Comparison of ENCODE assay signal across 1 cellular context in genomic region chr16:17748005-17748719, GRCh38.
TF ChIP-seq lines count a peak whose summit lies in the region.

No MANE protein-coding gene starts in this region.

TF ChIP-seq in SK-N-SH, 30 proteins besides CTCF, POLR2A, EP300 and RAD21 (continued from another document):
- TF ChIP-seq, protein P1, sequence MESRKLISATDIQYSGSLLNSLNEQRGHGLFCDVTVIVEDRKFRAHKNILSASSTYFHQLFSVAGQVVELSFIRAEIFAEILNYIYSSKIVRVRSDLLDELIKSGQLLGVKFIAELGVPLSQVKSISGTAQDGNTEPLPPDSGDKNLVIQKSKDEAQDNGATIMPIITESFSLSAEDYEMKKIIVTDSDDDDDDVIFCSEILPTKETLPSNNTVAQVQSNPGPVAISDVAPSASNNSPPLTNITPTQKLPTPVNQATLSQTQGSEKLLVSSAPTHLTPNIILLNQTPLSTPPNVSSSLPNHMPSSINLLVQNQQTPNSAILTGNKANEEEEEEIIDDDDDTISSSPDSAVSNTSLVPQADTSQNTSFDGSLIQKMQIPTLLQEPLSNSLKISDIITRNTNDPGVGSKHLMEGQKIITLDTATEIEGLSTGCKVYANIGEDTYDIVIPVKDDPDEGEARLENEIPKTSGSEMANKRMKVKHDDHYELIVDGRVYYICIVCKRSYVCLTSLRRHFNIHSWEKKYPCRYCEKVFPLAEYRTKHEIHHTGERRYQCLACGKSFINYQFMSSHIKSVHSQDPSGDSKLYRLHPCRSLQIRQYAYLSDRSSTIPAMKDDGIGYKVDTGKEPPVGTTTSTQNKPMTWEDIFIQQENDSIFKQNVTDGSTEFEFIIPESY (IDR thresholded peaks at IDR 0.05; ENCODE audit: borderline replicate concordance, low read depth): no peak
- TF ChIP-seq FOXJ3 (CRISPR knock-in tag; IDR thresholded peaks at IDR 0.05) (peak; percentile 89), POLR2AphosphoS5 (IDR thresholded peaks at IDR 0.05; ENCODE audit: low read depth, low read length) (no peak), GATA2 (CRISPR knock-in tag; IDR thresholded peaks at IDR 0.05) (peak; percentile 91)
- TF ChIP-seq, protein P2, sequence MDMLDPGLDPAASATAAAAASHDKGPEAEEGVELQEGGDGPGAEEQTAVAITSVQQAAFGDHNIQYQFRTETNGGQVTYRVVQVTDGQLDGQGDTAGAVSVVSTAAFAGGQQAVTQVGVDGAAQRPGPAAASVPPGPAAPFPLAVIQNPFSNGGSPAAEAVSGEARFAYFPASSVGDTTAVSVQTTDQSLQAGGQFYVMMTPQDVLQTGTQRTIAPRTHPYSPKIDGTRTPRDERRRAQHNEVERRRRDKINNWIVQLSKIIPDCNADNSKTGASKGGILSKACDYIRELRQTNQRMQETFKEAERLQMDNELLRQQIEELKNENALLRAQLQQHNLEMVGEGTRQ (IDR thresholded peaks at IDR 0.05; ENCODE audit: borderline replicate concordance, low read depth, low read length): no peak
- TF ChIP-seq, protein P3, sequence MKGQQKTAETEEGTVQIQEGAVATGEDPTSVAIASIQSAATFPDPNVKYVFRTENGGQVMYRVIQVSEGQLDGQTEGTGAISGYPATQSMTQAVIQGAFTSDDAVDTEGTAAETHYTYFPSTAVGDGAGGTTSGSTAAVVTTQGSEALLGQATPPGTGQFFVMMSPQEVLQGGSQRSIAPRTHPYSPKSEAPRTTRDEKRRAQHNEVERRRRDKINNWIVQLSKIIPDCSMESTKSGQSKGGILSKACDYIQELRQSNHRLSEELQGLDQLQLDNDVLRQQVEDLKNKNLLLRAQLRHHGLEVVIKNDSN (IDR thresholded peaks at IDR 0.05; ENCODE audit: borderline replicate concordance, low read depth): no peak
